In genomic region chr10:47374611-47375536, GRCh38 we compare ENCODE assay signal across 18 cellular contexts. TPM values are rescaled to one million over a fixed set of nuclear protein-coding genes. Genes with fewer than 3 reads are reported as not detected.
DNase-seq lines count a peak whose midpoint lies in the region; ATAC-seq and TF ChIP-seq lines count a peak whose summit lies in the region.
"Had no signal": no experiment of that assay in that cellular context is flagged by ENCODE, and none has a peak within 500 bp of the region (broad histone marks: within the 10 kb centered on the region; RNA-seq: fewer than 3 reads in every experiment).

No MANE protein-coding gene starts in this region.

- H3K27me3 Mint-ChIP-seq in osteocyte (ENCODE audit: unreplicated experiment), result peaks cover 3% of the 10 kb centered on the region

- CTCF ChIA-PET in OCI-LY7 (lab: Charles Lee; ENCODE audit: unreplicated experiment), result interaction anchor here (0.6 kb wide), 1 partner anchor 13 kb away, joined by 3 read pairs; no protein-coding TSS in a partner anchor

- no peak overlapping the region for H3K27ac Mint-ChIP-seq in osteocyte (ENCODE audit: unreplicated experiment)
- H3K27ac Mint-ChIP-seq: activated naive CD4-positive, alpha-beta T cell treated with anti-CD3 and anti-CD28 coated beads, Interleukin-2, amount 50 U/mL, for 24 hours had no signal

- ATAC-seq in GM19455 (IDR thresholded peaks at IDR 0.05; ENCODE audit: unreplicated experiment) (no peak), GM21825 (IDR thresholded peaks at IDR 0.05; ENCODE audit: unreplicated experiment) (no peak)

- POLR2A ChIA-PET in OCI-LY7 (lab: Charles Lee), result no interaction called here

- H3K79me2 ChIP-seq in OCI-LY7 (ENCODE audit: insufficient read depth, low read depth, low read length), result no peaks in the 10 kb centered on the region

- no peaks in the 10 kb centered on the region for H3K9me3 Mint-ChIP-seq in osteocyte (ENCODE audit: unreplicated experiment)
- H3K9me3 Mint-ChIP-seq: activated naive CD4-positive, alpha-beta T cell treated with anti-CD3 and anti-CD28 coated beads, Interleukin-2, amount 50 U/mL, for 24 hours; neural crest cell had no signal

- TF ChIP-seq CTCF in AG10803 (conservative IDR thresholded peaks at IDR 0.05; ENCODE audit: low read length) (no peak), fibroblast of mammary gland (conservative IDR thresholded peaks at IDR 0.05; ENCODE audit: control insufficient read depth, insufficient read depth, low read depth, low read length) (peak; percentile 11), osteocyte (IDR thresholded peaks at IDR 0.05) (no peak), OCI-LY7 (conservative IDR thresholded peaks at IDR 0.05; ENCODE audit: low read length) (no peak)

- peaks cover 36% of the 10 kb centered on the region for H3K27me3 ChIP-seq in adipocyte (replicated peaks; ENCODE audit: control insufficient read depth, insufficient read depth, low read length)

- intact Hi-C loops in OCI-LY7 (cut with micrococcal nuclease; ENCODE audit: unreplicated experiment), result loop anchor here (10.0 kb wide), 1 partner anchor 60 kb away; no protein-coding TSS in a partner anchor

- no peak overlapping the region for H2AFZ ChIP-seq in OCI-LY7 (ENCODE audit: low read length)

- no peaks in the 10 kb centered on the region for H4K20me1 ChIP-seq in OCI-LY7 (ENCODE audit: insufficient read depth, low read length)
- H4K20me1 ChIP-seq: BLaER1 had no signal

- H3K9me3 ChIP-seq in adipocyte (ENCODE audit: control insufficient read depth, low read length), result no peaks in the 10 kb centered on the region
- no peaks in the 10 kb centered on the region for H3K9me3 ChIP-seq in OCI-LY7 (ENCODE audit: low read length)
- H3K9me3 ChIP-seq: BLaER1 had no signal

- BruUV-seq in OCI-LY7 (replicated peaks; lab: Mats Ljungman, UMichigan), result no TSS peak

- peaks cover 22% of the 10 kb centered on the region for H3K4me1 Mint-ChIP-seq in osteocyte (ENCODE audit: unreplicated experiment)

- H3K9ac ChIP-seq in adipocyte (ENCODE audit: low read length), result no peak overlapping the region
- H3K9ac ChIP-seq: BLaER1 had no signal

- H3K4me3 ChIP-seq in AG10803 (ENCODE audit: low read length) (no peak overlapping the region), adipocyte (ENCODE audit: low read length) (no peak overlapping the region), fibroblast of mammary gland (ENCODE audit: control insufficient read depth, low read depth, low read length) (no peak overlapping the region), OCI-LY7 (ENCODE audit: low read depth, low read length, poor library complexity, severe bottlenecking) (no peak overlapping the region)
- H3K4me3 ChIP-seq: BLaER1 had no signal

- no peaks in the 10 kb centered on the region for H3K9me2 ChIP-seq in OCI-LY7 (ENCODE audit: insufficient read depth, low read length)

- H3K36me3 ChIP-seq in adipocyte (ENCODE audit: control insufficient read depth, insufficient read depth, low read length, severe bottlenecking), result no peaks in the 10 kb centered on the region
- no peaks in the 10 kb centered on the region for H3K36me3 ChIP-seq in OCI-LY7 (ENCODE audit: insufficient read depth, low read length)
- H3K36me3 ChIP-seq: BLaER1 had no signal

- H3K4me1 ChIP-seq in adipocyte (ENCODE audit: control insufficient read depth, insufficient read depth, low read length) (peaks cover 12% of the 10 kb centered on the region), OCI-LY7 (ENCODE audit: insufficient read depth, low read length, poor library complexity, severe bottlenecking) (no peaks in the 10 kb centered on the region)

- DNase-seq in AG10803 (ENCODE audit: low read depth) (peak; percentile 60), adipocyte (ENCODE audit: low read depth) (peak; percentile 83), fibroblast of mammary gland (ENCODE audit: low read depth) (peak; percentile 35), osteocyte (ENCODE audit: extremely low spot score, unreplicated experiment) (peak; percentile 73), OCI-LY7 (ENCODE audit: low spot score) (no peak), NCI-H345 treated with DMSO at 0.1 percent for 48 hours (lab: John Stamatoyannopoulos, UW; ENCODE audit: unreplicated experiment) (no peak)
- DNase-seq: DND-41; NCI-H446; stimulated activated naive CD4-positive, alpha-beta T cell treated with Interleukin-2 at 50 U/mL for 16 hours had no signal

- H3K27ac ChIP-seq in OCI-LY7 (ENCODE audit: low read depth, low read length, poor library complexity, severe bottlenecking), result no peak overlapping the region
- H3K27ac ChIP-seq: BLaER1, HL-60 had no signal

- H3K36me3 Mint-ChIP-seq in osteocyte (ENCODE audit: unreplicated experiment), result no peaks in the 10 kb centered on the region
- H3K36me3 Mint-ChIP-seq: activated naive CD4-positive, alpha-beta T cell treated with anti-CD3 and anti-CD28 coated beads, Interleukin-2, amount 50 U/mL, for 24 hours had no signal

- H3K4me3 Mint-ChIP-seq in osteocyte (ENCODE audit: unreplicated experiment), result no peak overlapping the region
- H3K4me3 Mint-ChIP-seq: activated naive CD4-positive, alpha-beta T cell treated with anti-CD3 and anti-CD28 coated beads, Interleukin-2, amount 50 U/mL, for 24 hours; neural crest cell had no signal

- no peak overlapping the region for H3K4me2 ChIP-seq in OCI-LY7 (ENCODE audit: low read length)
- H3K4me2 ChIP-seq: BLaER1 had no signal

RNA-seq across cellular contexts. Expression of gene ZNF488, which starts 9.2 kb away (rescaled TPM):
- total RNA-seq in osteocyte, result 0.35 and 0.55 TPM in 2 replicates
- 0.06 and 0.31 TPM in 2 replicates for total RNA-seq in OCI-LY7 (2014; rRNA removed; shearing (Covaris generic))
- total RNA-seq in OCI-LY7 (2022), result 0.30 and 0.34 TPM in 2 replicates

RNA-seq across cellular contexts. Expression of gene RBP3, which starts 26.7 kb away (rescaled TPM):
- total RNA-seq in osteocyte, result not detected in 2 replicates
- total RNA-seq in OCI-LY7 (2014; rRNA removed; shearing (Covaris generic)), result not detected in 2 replicates
- not detected in 2 replicates for total RNA-seq in OCI-LY7 (2022)
- total RNA-seq: cerebellum, lung microvascular endothelial cell, neural crest cell, skeletal muscle tissue had no signal

RNA-seq across cellular contexts. Expression of gene GDF2, which starts 52.6 kb away (rescaled TPM):
- total RNA-seq in osteocyte, result not detected in 2 replicates
- not detected in 2 replicates for total RNA-seq in OCI-LY7 (2014; rRNA removed; shearing (Covaris generic))
- not detected in 2 replicates for total RNA-seq in OCI-LY7 (2022)
- total RNA-seq: cerebellum, lung microvascular endothelial cell, neural crest cell, skeletal muscle tissue had no signal

Comparison
In these comparisons a context has a peak if more than half of its experiments do, and no peak if none do; other contexts are left out.
1. DNase-seq: peak in AG10803 (single experiment), adipocyte (single experiment), fibroblast of mammary gland (single experiment) and osteocyte (single experiment); none in OCI-LY7 (single experiment) and NCI-H345 treated with DMSO at 0.1 percent for 48 hours (single experiment).